In genomic region chr17:28449861-28450260, GRCh38 we compare ENCODE assay signal across 12 cellular contexts. TPM values are rescaled to one million over a fixed set of nuclear protein-coding genes. Genes with fewer than 3 reads are reported as not detected.
"Had no signal": no experiment of that assay in that cellular context is flagged by ENCODE, and none has a peak within 500 bp of the region (broad histone marks: within the 10 kb centered on the region; RNA-seq: fewer than 3 reads in every experiment).

No MANE protein-coding gene starts in this region.

- FAIRE-seq: HTR-8/SVneo had no signal

- H3K27ac ChIP-seq: GM23248, KMS-11 had no signal

- H2AFZ ChIP-seq: GM23248 had no signal

- H3K9ac ChIP-seq: GM23248, KMS-11 had no signal

- H3K4me2 ChIP-seq: KMS-11 had no signal

- H3K9me3 ChIP-seq: HAP-1 had no signal

- H3K4me3 ChIP-seq: GM23248, HAP-1 had no signal

- H3K36me3 ChIP-seq: HAP-1 had no signal

- DNase-seq: GM23248, GOT3, H7, HFFc6, Karpas-422, KBM-7 had no signal

- ATAC-seq: HCT116 had no signal

RNA-seq across cellular contexts. Expression of gene SLC13A2, which starts 23.6 kb away (rescaled TPM):
- total RNA-seq: GM23248, H4, H7, HT-29 had no signal
- polyA plus RNA-seq: GM23248 had no signal

RNA-seq across cellular contexts. Expression of gene FOXN1, which starts 56.3 kb away (rescaled TPM):
- total RNA-seq: GM23248, H4, H7, HFFc6, HT-29 had no signal
- polyA plus RNA-seq: GM23248 had no signal
